Comparison of ENCODE assay signal across 1 cellular context in genomic region chr4:1035510-1035909, GRCh38.
TF ChIP-seq lines count a peak whose summit lies in the region.

No MANE protein-coding gene starts in this region.

TF ChIP-seq in HepG2, 621 proteins besides CTCF, POLR2A, EP300 and RAD21 (continues in another document):
- TF ChIP-seq HDAC2 (CRISPR knock-in tag; IDR thresholded peaks at IDR 0.05) (peak; percentile 38; the same call in 1 of the 2 replicates), PCBP2 (optimal IDR thresholded peaks at IDR 0.05; ENCODE audit: low read depth, low read length, poor library complexity, severe bottlenecking) (no peak), MAX (IDR thresholded peaks at IDR 0.05) (no peak; the same call in 1 of the 2 replicates), ZFP82 (CRISPR knock-in tag; IDR thresholded peaks at IDR 0.05; ENCODE audit: borderline replicate concordance) (no peak), TGIF2 (CRISPR knock-in tag; IDR thresholded peaks at IDR 0.05) (peak; percentile 43; the same call in 1 of the 2 replicates), JUND (CRISPR knock-in tag; IDR thresholded peaks at IDR 0.05) (no peak), SALL1 (CRISPR knock-in tag; IDR thresholded peaks at IDR 0.05) (peak; percentile 10; the same call in 1 of the 2 replicates), TCF7 (IDR thresholded peaks at IDR 0.05; ENCODE audit: low read depth) (no peak), ZNF709 (CRISPR knock-in tag; IDR thresholded peaks at IDR 0.05) (no peak), HNRNPL (IDR thresholded peaks at IDR 0.05; ENCODE audit: low read depth, low read length) (peak; percentile 81; the same call in 1 of the 2 replicates), ZNF17 (CRISPR knock-in tag; IDR thresholded peaks at IDR 0.05) (no peak), KDM3A (CRISPR knock-in tag; IDR thresholded peaks at IDR 0.05; ENCODE audit: low read depth) (no peak), ZNF460 (CRISPR knock-in tag; IDR thresholded peaks at IDR 0.05; ENCODE audit: borderline replicate concordance) (no peak), HNRNPLL (IDR thresholded peaks at IDR 0.05; ENCODE audit: low read depth, low read length, poor library complexity, severe bottlenecking) (peak; percentile 13), GATAD1 (CRISPR knock-in tag; IDR thresholded peaks at IDR 0.05) (no peak), TBX2 (CRISPR knock-in tag; IDR thresholded peaks at IDR 0.05; ENCODE audit: borderline replicate concordance) (0 out of 2 replicates have a peak, but pooled peaks have one; percentile 23), POLR2AphosphoS2 (IDR thresholded peaks at IDR 0.05; ENCODE audit: low read depth, low read length) (no peak), ZMYM2 (CRISPR knock-in tag; IDR thresholded peaks at IDR 0.05) (no peak), LCORL (IDR thresholded peaks at IDR 0.05) (no peak), LCORL (CRISPR knock-in tag; IDR thresholded peaks at IDR 0.05) (peak; percentile 32; the same call in 1 of the 2 replicates), ATM (IDR thresholded peaks at IDR 0.05; ENCODE audit: borderline replicate concordance) (no peak), SOX5 (CRISPR knock-in tag; IDR thresholded peaks at IDR 0.05; ENCODE audit: borderline replicate concordance) (peak; percentile 12; the same call in 1 of the 2 replicates), XBP1 (CRISPR knock-in tag; IDR thresholded peaks at IDR 0.05) (no peak), FOSL1 (CRISPR knock-in tag; IDR thresholded peaks at IDR 0.05; ENCODE audit: borderline replicate concordance) (no peak), DMAP1 (CRISPR knock-in tag; IDR thresholded peaks at IDR 0.05) (no peak), CBFB (CRISPR knock-in tag; IDR thresholded peaks at IDR 0.05) (no peak), POLR2AphosphoS5 (IDR thresholded peaks at IDR 0.05; ENCODE audit: low read depth, low read length) (no peak), PATZ1 (CRISPR knock-in tag; IDR thresholded peaks at IDR 0.05) (peak; percentile 73), MIXL1 (CRISPR knock-in tag; IDR thresholded peaks at IDR 0.05) (no peak), ATF7-NPFF (CRISPR knock-in tag; IDR thresholded peaks at IDR 0.05; ENCODE audit: low read depth) (0 out of 2 replicates have a peak, but pooled peaks have one; percentile 26), MXD3 (CRISPR knock-in tag; IDR thresholded peaks at IDR 0.05) (0 out of 2 replicates have a peak, but pooled peaks have one; percentile 50), FOXC1 (CRISPR knock-in tag; IDR thresholded peaks at IDR 0.05; ENCODE audit: borderline replicate concordance) (no peak), PHF8 (CRISPR knock-in tag; IDR thresholded peaks at IDR 0.05) (0 out of 2 replicates have a peak, but pooled peaks have one; percentile 36), XRCC5 (optimal IDR thresholded peaks at IDR 0.05; ENCODE audit: low read length) (peak; percentile 69), REPIN1 (CRISPR knock-in tag; IDR thresholded peaks at IDR 0.05; ENCODE audit: borderline replicate concordance, low read depth) (no peak), ZFY (CRISPR knock-in tag; IDR thresholded peaks at IDR 0.05) (peak; percentile 60; the same call in 1 of the 2 replicates)
- TF ChIP-seq, protein P1, sequence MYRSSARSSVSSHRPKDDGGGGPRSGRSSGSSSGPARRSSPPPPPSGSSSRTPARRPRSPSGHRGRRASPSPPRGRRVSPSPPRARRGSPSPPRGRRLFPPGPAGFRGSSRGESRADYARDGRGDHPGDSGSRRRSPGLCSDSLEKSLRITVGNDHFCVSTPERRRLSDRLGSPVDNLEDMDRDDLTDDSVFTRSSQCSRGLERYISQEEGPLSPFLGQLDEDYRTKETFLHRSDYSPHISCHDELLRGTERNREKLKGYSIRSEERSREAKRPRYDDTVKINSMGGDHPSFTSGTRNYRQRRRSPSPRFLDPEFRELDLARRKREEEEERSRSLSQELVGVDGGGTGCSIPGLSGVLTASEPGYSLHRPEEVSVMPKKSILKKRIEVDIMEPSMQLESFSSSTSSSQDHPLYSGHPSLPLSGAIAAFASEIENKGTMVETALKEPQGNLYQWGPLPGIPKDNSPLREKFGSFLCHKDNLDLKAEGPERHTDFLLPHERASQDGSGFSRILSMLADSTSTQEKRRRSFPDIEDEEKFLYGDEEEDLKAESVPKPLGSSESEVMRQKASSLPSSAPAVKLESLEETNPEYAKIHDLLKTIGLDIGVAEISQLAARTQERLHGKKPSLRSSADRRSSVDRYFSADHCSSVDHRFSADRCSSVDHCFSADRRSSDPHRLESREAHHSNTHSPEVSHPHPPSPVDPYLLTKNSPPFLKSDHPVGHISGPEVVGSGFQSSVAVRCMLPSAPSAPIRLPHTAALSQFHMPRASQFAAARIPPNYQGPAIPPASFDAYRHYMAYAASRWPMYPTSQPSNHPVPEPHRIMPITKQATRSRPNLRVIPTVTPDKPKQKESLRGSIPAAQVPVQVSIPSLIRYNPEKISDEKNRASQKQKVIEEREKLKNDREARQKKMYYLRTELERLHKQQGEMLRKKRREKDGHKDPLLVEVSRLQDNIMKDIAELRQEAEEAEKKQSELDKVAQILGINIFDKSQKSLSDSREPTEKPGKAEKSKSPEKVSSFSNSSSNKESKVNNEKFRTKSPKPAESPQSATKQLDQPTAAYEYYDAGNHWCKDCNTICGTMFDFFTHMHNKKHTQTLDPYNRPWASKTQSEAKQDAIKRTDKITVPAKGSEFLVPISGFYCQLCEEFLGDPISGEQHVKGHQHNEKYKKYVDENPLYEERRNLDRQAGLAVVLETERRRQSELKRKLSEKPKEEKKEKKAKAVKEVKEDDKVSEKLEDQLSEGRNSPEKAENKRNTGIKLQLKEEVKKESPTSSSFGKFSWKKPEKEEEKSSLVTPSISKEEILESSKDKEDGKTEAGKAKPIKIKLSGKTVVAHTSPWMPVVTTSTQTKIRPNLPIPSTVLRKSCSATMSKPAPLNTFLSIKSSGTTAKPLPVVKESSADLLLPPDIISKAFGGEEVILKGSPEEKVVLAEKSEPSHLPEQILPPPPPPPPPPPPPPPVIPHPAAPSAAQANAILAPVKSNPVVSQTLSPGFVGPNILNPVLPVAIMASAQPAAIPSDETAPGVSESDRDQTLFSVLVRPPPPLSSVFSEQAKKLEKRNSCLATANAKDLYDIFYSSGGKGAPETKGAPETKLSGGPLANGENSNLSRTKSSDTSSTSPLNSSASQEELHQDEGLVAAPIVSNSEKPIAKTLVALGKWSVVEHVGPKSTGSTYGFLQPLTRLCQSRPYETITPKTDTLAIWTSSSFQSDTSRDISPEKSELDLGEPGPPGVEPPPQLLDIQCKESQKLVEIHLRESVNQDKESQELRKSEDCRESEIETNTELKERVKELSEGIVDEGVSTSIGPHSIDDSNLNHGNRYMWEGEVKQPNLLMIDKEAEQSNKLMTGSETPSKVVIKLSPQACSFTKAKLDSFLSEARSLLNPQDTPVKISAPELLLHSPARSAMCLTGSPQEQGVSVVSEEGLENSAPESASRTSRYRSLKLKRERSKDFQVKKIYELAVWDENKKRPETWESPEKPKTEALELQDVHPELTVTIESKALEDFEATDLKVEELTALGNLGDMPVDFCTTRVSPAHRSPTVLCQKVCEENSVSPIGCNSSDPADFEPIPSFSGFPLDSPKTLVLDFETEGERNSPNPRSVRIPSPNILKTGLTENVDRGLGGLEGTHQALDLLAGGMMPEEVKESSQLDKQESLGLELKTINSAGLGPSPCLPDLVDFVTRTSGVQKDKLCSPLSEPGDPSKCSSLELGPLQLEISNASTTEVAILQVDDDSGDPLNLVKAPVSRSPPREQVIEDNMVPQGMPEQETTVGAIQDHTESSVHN (CRISPR knock-in tag; IDR thresholded peaks at IDR 0.05): no peak
- TF ChIP-seq, protein P2, sequence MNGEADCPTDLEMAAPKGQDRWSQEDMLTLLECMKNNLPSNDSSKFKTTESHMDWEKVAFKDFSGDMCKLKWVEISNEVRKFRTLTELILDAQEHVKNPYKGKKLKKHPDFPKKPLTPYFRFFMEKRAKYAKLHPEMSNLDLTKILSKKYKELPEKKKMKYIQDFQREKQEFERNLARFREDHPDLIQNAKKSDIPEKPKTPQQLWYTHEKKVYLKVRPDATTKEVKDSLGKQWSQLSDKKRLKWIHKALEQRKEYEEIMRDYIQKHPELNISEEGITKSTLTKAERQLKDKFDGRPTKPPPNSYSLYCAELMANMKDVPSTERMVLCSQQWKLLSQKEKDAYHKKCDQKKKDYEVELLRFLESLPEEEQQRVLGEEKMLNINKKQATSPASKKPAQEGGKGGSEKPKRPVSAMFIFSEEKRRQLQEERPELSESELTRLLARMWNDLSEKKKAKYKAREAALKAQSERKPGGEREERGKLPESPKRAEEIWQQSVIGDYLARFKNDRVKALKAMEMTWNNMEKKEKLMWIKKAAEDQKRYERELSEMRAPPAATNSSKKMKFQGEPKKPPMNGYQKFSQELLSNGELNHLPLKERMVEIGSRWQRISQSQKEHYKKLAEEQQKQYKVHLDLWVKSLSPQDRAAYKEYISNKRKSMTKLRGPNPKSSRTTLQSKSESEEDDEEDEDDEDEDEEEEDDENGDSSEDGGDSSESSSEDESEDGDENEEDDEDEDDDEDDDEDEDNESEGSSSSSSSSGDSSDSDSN (CRISPR knock-in tag; IDR thresholded peaks at IDR 0.05): peak; percentile 90
- TF ChIP-seq, protein P3, sequence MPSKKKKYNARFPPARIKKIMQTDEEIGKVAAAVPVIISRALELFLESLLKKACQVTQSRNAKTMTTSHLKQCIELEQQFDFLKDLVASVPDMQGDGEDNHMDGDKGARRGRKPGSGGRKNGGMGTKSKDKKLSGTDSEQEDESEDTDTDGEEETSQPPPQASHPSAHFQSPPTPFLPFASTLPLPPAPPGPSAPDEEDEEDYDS (CRISPR knock-in tag; IDR thresholded peaks at IDR 0.05): 0 out of 2 replicates have a peak, but pooled peaks have one; percentile 12
- TF ChIP-seq, protein P4, sequence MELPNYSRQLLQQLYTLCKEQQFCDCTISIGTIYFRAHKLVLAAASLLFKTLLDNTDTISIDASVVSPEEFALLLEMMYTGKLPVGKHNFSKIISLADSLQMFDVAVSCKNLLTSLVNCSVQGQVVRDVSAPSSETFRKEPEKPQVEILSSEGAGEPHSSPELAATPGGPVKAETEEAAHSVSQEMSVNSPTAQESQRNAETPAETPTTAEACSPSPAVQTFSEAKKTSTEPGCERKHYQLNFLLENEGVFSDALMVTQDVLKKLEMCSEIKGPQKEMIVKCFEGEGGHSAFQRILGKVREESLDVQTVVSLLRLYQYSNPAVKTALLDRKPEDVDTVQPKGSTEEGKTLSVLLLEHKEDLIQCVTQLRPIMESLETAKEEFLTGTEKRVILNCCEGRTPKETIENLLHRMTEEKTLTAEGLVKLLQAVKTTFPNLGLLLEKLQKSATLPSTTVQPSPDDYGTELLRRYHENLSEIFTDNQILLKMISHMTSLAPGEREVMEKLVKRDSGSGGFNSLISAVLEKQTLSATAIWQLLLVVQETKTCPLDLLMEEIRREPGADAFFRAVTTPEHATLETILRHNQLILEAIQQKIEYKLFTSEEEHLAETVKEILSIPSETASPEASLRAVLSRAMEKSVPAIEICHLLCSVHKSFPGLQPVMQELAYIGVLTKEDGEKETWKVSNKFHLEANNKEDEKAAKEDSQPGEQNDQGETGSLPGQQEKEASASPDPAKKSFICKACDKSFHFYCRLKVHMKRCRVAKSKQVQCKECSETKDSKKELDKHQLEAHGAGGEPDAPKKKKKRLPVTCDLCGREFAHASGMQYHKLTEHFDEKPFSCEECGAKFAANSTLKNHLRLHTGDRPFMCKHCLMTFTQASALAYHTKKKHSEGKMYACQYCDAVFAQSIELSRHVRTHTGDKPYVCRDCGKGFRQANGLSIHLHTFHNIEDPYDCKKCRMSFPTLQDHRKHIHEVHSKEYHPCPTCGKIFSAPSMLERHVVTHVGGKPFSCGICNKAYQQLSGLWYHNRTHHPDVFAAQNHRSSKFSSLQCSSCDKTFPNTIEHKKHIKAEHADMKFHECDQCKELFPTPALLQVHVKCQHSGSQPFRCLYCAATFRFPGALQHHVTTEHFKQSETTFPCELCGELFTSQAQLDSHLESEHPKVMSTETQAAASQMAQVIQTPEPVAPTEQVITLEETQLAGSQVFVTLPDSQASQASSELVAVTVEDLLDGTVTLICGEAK (IDR thresholded peaks at IDR 0.05): no peak
- TF ChIP-seq, protein P4 (CRISPR knock-in tag; IDR thresholded peaks at IDR 0.05): no peak
